Comparison of ENCODE assay signal across 11 cellular contexts in genomic region chr9:113675475-113675941, GRCh38.
DNase-seq lines count a peak whose midpoint lies in the region; ATAC-seq, FAIRE-seq and TF ChIP-seq lines count a peak whose summit lies in the region.
"Had no signal": no experiment of that assay in that cellular context is flagged by ENCODE, and none has a peak within 500 bp of the region (broad histone marks: within the 10 kb centered on the region; RNA-seq: fewer than 3 reads in every experiment).

No MANE protein-coding gene starts in this region.

- no peak overlapping the region for H2BK5ac ChIP-seq in H1 (ENCODE audit: low read depth, low read length)

- no peaks in the 10 kb centered on the region for H3K23me2 ChIP-seq in H1 (ENCODE audit: low read depth, low read length)

- no peak for ATAC-seq in GM21360 (IDR thresholded peaks at IDR 0.05; ENCODE audit: unreplicated experiment)
- ATAC-seq in GM18502 (IDR thresholded peaks at IDR 0.05; ENCODE audit: poor library complexity, unreplicated experiment), result no peak
- ATAC-seq: T-helper 17 cell had no signal

- H3K4me3 ChIP-seq in NB4 (ENCODE audit: low read depth, low read length) (no peak overlapping the region), H1 (ENCODE audit: extremely low read depth in 1 of 4, insufficient read depth in 2 of 4, low read depth in 3 of 4, low read length in 4 of 4) (no peak overlapping the region)

- H3K9ac ChIP-seq in H1 (replicated peaks in 1 of 4; ENCODE audit: extremely low read depth in 1 of 4, low read depth in 3 of 4, low read length in 3 of 4), result no peak overlapping the region

- peak overlapping the region; percentile 18; the same call in 1 of the 2 replicates for H4K8ac ChIP-seq in H1 (ENCODE audit: extremely low read depth, insufficient read depth, low read length)

- CTCF ChIA-PET in H1 (lab: Charles Lee; ENCODE audit: partially characterized antibody), result interaction anchor here (0.7 to 2.6 kb wide), 7 partner anchors 9 to 407 kb away, joined by 3 to 14 read pairs (median 6); no protein-coding TSS in a partner anchor

- H3K27ac ChIP-seq in H1 (ENCODE audit: low read depth, low read length), result no peak overlapping the region

- no peak overlapping the region for H3K23ac ChIP-seq in H1 (ENCODE audit: insufficient read length)

- 89% methylated on average over 10 of the region's 10 CpGs; no CpG with 5 or more reads in 1 of the 2 experiments for WGBS in H1 (ENCODE audit: extremely low coverage in 1 of 2, insufficient coverage in 1 of 2, insufficient read length in 1 of 2, insufficient replicate concordance in 2 of 2, low coverage in 1 of 2, low lambda C conversion rate in 2 of 2, missing lambda C conversion rate in 1 of 2), 2 experiments

- no peaks in the 10 kb centered on the region; a peak in 1 of 7 replicates for H3K27me3 ChIP-seq in H1 (replicated peaks in 1 of 4; ENCODE audit: control insufficient read depth in 3 of 4, extremely low read depth in 1 of 4, insufficient read depth in 3 of 4, low read length in 3 of 4)

- no peak overlapping the region for H2AK5ac ChIP-seq in H1 (ENCODE audit: low read depth, low read length)

- H2BK15ac ChIP-seq in H1 (ENCODE audit: low read length), result no peak overlapping the region

- no peak overlapping the region for H4K91ac ChIP-seq in H1 (replicated peaks; ENCODE audit: insufficient read length, low read length)

- DNase-seq in AG20443 (ENCODE audit: low spot score) (peak; percentile 95), NB4 (ENCODE audit: low read depth) (peak; percentile 90), H1 (ENCODE audit: low read depth in 1 of 2, low spot score in 2 of 2) (no peak), non-pigmented ciliary epithelial cell (ENCODE audit: low read depth) (peak; percentile 96), NCI-H524 treated with DMSO at 0.1 percent for 48 hours (lab: John Stamatoyannopoulos, UW) (no peak), posterior cingulate gyrus (no peak)
- DNase-seq: cerebellar nuclear complex, retina, T-helper 17 cell had no signal

- TF ChIP-seq EP300 in H1 (IDR thresholded peaks at IDR 0.05; ENCODE audit: borderline replicate concordance in 1 of 2, low read depth in 2 of 2, low read length in 2 of 2), result no peak

- H2BK12ac ChIP-seq in H1 (ENCODE audit: low read depth, low read length), result 0 out of 2 replicates have a peak overlapping the region, but pooled peaks have one; percentile 23

- H4K5ac ChIP-seq in H1 (ENCODE audit: insufficient read length, low read depth, low read length), result no peak overlapping the region

- no peak for TF ChIP-seq POLR2A in NB4 (IDR thresholded peaks at IDR 0.05; ENCODE audit: extremely low read depth, insufficient read length)
- no peak for TF ChIP-seq POLR2A in H1 (IDR thresholded peaks at IDR 0.05; ENCODE audit: control extremely low read depth in 1 of 2, low read depth in 2 of 2, low read length in 2 of 2)

- no peak overlapping the region for H2AFZ ChIP-seq in H1 (ENCODE audit: low read length)

- H3K36me3 ChIP-seq in H1 (ENCODE audit: control insufficient read depth in 2 of 4, insufficient read depth in 4 of 4, low read length in 3 of 4), result no peaks in the 10 kb centered on the region

- no peak for FAIRE-seq in H1 (lab: Jason Lieb, UNC)

- H4K20me1 ChIP-seq in H1 (replicated peaks in 1 of 2; ENCODE audit: control insufficient read depth in 1 of 2, insufficient read depth in 2 of 2, low read length in 2 of 2), result no peaks in the 10 kb centered on the region

- H3K56ac ChIP-seq in H1 (replicated peaks; ENCODE audit: insufficient read length, low read depth, low read length), result no peak overlapping the region

- no peaks in the 10 kb centered on the region for H3K79me1 ChIP-seq in H1 (ENCODE audit: low read depth, low read length)

- no peak overlapping the region for H3K14ac ChIP-seq in H1 (ENCODE audit: insufficient read length)

- no peak for TF ChIP-seq CTCF in NB4 (IDR thresholded peaks at IDR 0.05; ENCODE audit: low read depth, low read length)
- no peak for TF ChIP-seq CTCF in H1 (IDR thresholded peaks at IDR 0.05; ENCODE audit: control extremely low read depth in 1 of 3, insufficient read depth in 1 of 3, low read depth in 1 of 3, low read length in 3 of 3)

- peak overlapping the region; percentile 57 for H3K4ac ChIP-seq in H1 (replicated peaks; ENCODE audit: insufficient read length, low read depth, low read length)

- H3K79me2 ChIP-seq in H1 (ENCODE audit: control insufficient read depth in 1 of 2, insufficient read depth in 2 of 2, low read length in 2 of 2), result no peaks in the 10 kb centered on the region

- peak overlapping the region; percentile 48; the same call in 1 of the 2 replicates for H3K18ac ChIP-seq in H1 (ENCODE audit: extremely low read depth, low read length)

- H2BK120ac ChIP-seq in H1 (replicated peaks; ENCODE audit: low read depth, low read length), result no peak overlapping the region

- no peaks in the 10 kb centered on the region; a peak in 1 of 7 replicates for H3K4me1 ChIP-seq in H1 (replicated peaks in 1 of 4; ENCODE audit: control insufficient read depth in 3 of 4, insufficient read depth in 4 of 4, low read length in 3 of 4)

- no peak overlapping the region for H3K4me2 ChIP-seq in H1 (ENCODE audit: insufficient read depth in 1 of 2, low read depth in 2 of 2, low read length in 2 of 2)

- intact Hi-C loops in posterior cingulate gyrus (cut with DNase I), result no loop called here

- no peaks in the 10 kb centered on the region for H3K9me3 ChIP-seq in H1 (ENCODE audit: insufficient read depth in 2 of 2, low read depth in 1 of 2, low read length in 1 of 2)

- TF ChIP-seq RAD21 in H1 (IDR thresholded peaks at IDR 0.05 in 1 of 2, conservative IDR thresholded peaks at IDR 0.05 in 1 of 2; ENCODE audit: low read depth in 2 of 2, low read length in 2 of 2), result no peak

- 0 out of 2 replicates have a peak overlapping the region, but pooled peaks have one; percentile 43 for H2BK20ac ChIP-seq in H1 (ENCODE audit: low read length)

- POLR2A ChIA-PET in H1 (lab: Charles Lee; ENCODE audit: partially characterized antibody), result no interaction called here

TF ChIP-seq in H1, 55 proteins besides CTCF, POLR2A, EP300 and RAD21 (continues in another document):
- no peak for TF ChIP-seq ASH2L (IDR thresholded peaks at IDR 0.05; ENCODE audit: low read length)
- no peak for TF ChIP-seq BRCA1 (IDR thresholded peaks at IDR 0.05; ENCODE audit: low read depth, low read length)
- no peak for TF ChIP-seq SP4 (IDR thresholded peaks at IDR 0.05; ENCODE audit: low read length)
- no peak for TF ChIP-seq KDM4A (IDR thresholded peaks at IDR 0.05; ENCODE audit: low read depth, low read length, severe bottlenecking)
- no peak for TF ChIP-seq TCF12 (IDR thresholded peaks at IDR 0.05; ENCODE audit: low read depth, low read length)
- no peak for TF ChIP-seq SIX5 (IDR thresholded peaks at IDR 0.05; ENCODE audit: low read depth, low read length)
- no peak for TF ChIP-seq NANOG (IDR thresholded peaks at IDR 0.05; ENCODE audit: insufficient read depth, low read depth, low read length, poor library complexity, severe bottlenecking)
- TF ChIP-seq ATF3 (IDR thresholded peaks at IDR 0.05; ENCODE audit: insufficient read depth, low read depth, low read length), result no peak
- no peak for TF ChIP-seq CREB1 (IDR thresholded peaks at IDR 0.05)

Comparison
In these comparisons a context has a peak if more than half of its experiments do, and no peak if none do; other contexts are left out.
1. DNase-seq: peak in AG20443 (single experiment), NB4 (single experiment) and non-pigmented ciliary epithelial cell (single experiment); none in H1 (0 of 2), NCI-H524 treated with DMSO at 0.1 percent for 48 hours (single experiment) and posterior cingulate gyrus (0 of 10).